ENCODE assay signal across 13 cellular contexts in the genomic region with DNA sequence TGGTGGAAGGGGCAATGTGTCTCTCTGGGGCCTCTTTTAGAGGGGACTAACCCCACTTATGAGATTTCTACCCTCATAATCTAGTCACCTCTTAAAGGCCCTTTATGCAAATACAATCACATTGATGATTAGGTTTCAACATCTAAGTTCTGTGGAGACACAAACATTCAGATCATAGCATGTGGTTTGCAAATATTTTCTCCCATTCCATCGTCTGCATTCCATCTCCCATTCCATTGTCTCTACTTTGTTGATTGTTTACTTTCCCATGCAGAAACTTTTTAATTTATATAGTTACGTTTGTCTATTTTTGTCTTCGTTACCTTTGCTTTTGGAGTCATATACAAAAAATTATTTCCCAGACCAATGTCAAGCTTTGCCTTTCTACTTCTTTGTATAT.
DNase-seq lines count a peak whose midpoint lies in the region; ATAC-seq and TF ChIP-seq lines count a peak whose summit lies in the region.
"Had no signal": no experiment of that assay in that cellular context is flagged by ENCODE, and none has a peak within 500 bp of the region (broad histone marks: within the 10 kb centered on the region; RNA-seq: fewer than 3 reads in every experiment).

No MANE protein-coding gene starts in this region.

- H3K79me2 ChIP-seq in SK-N-SH (ENCODE audit: insufficient read depth): no peaks in the 10 kb centered on the region

- H3K27me3 ChIP-seq in brain microvascular endothelial cell (replicated peaks): no peaks in the 10 kb centered on the region
- H3K27me3 ChIP-seq in SK-N-SH (ENCODE audit: insufficient read depth): no peaks in the 10 kb centered on the region

- CTCF ChIA-PET in SK-N-SH (lab: Yijun Ruan, JAX): no interaction called here

- 59% methylated on average over 3 of the region's 3 CpGs for WGBS in SK-N-SH (ENCODE audit: low lambda C conversion rate)

- TF ChIP-seq EP300 in SK-N-SH (IDR thresholded peaks at IDR 0.05; ENCODE audit: borderline replicate concordance in 1 of 2, low read depth in 1 of 2, low read length in 1 of 2): no peak

- TF ChIP-seq RAD21 in SK-N-SH (IDR thresholded peaks at IDR 0.05; ENCODE audit: low read length): no peak

- H3K36me3 ChIP-seq in brain microvascular endothelial cell (replicated peaks) (no peaks in the 10 kb centered on the region), SK-N-SH (replicated peaks in 1 of 2; ENCODE audit: control insufficient read depth in 1 of 2, insufficient read depth in 2 of 2, low read length in 1 of 2) (no peaks in the 10 kb centered on the region)

- H4K20me1 ChIP-seq in SK-N-SH (ENCODE audit: insufficient read depth): no peaks in the 10 kb centered on the region

- H3K4me3 ChIP-seq in AG10803 (ENCODE audit: low read length) (no peak overlapping the region), brain microvascular endothelial cell (ENCODE audit: low read depth, low read length) (no peak overlapping the region), SK-N-SH (ENCODE audit: low read depth in 2 of 2, low read length in 1 of 2) (no peak overlapping the region)

- in situ Hi-C loops in brain microvascular endothelial cell (cut with HindIII; ENCODE audit: low pct_ligation_motif_present, low sequenced_read_pairs): no loop called here

- no peak overlapping the region; the same call in 1 of the 2 replicates for H2AFZ ChIP-seq in SK-N-SH (ENCODE audit: low read depth)

- H3K9me2 ChIP-seq in SK-N-SH: no peaks in the 10 kb centered on the region

- DNase-seq in AG10803 (ENCODE audit: low read depth) (peak; percentile 85), LHCN-M2 (ENCODE audit: low read depth) (peak; percentile 41), brain microvascular endothelial cell (peak; percentile 24), myocyte (ENCODE audit: low read depth) (peak; percentile 66), SK-N-SH (no peak), NCI-H446 treated with DMSO at 0.1 percent for 48 hours (lab: John Stamatoyannopoulos, UW) (no peak), HuH-7.5 (ENCODE audit: low spot score) (no peak)
- DNase-seq: 8988T, DMS53, NCI-H1105 treated with DMSO at 0.1 percent for 48 hours, NCI-H187 treated with DMSO at 0.1 percent for 48 hours, NCI-H82 had no signal

- POLR2A ChIA-PET in SK-N-SH (lab: Yijun Ruan, JAX): no interaction called here

- H3F3A ChIP-seq in SK-N-SH (replicated peaks; ENCODE audit: insufficient read depth): no peaks in the 10 kb centered on the region

- TF ChIP-seq CTCF in AG10803 (conservative IDR thresholded peaks at IDR 0.05; ENCODE audit: low read length) (no peak), brain microvascular endothelial cell (IDR thresholded peaks at IDR 0.05; ENCODE audit: low read depth, low read length, missing control alignments) (no peak), SK-N-SH (IDR thresholded peaks at IDR 0.05) (no peak)

- peaks cover 0 to 4% of the 10 kb centered on the region in 2 experiments; a peak in 2 of 4 replicates for H3K4me1 ChIP-seq in SK-N-SH (ENCODE audit: control insufficient read depth in 1 of 2, insufficient read depth in 2 of 2, low read depth in 1 of 2, low read length in 1 of 2)

- no peak for ATAC-seq in HG02852 (IDR thresholded peaks at IDR 0.05; ENCODE audit: unreplicated experiment)

- no peak overlapping the region for H3K27ac ChIP-seq in brain microvascular endothelial cell
- H3K27ac ChIP-seq in SK-N-SH (ENCODE audit: low read depth in 2 of 2, low read length in 1 of 2): no peak overlapping the region

- H3K4me2 ChIP-seq in SK-N-SH: no peak overlapping the region

- H3K9me3 ChIP-seq in SK-N-SH: no peaks in the 10 kb centered on the region

- no peak overlapping the region for H3K9ac ChIP-seq in SK-N-SH

TF ChIP-seq in SK-N-SH, 30 proteins besides CTCF, POLR2A, EP300 and RAD21:
- TF ChIP-seq NFIC (IDR thresholded peaks at IDR 0.05; ENCODE audit: borderline replicate concordance) (no peak), GATA2 (CRISPR knock-in tag; IDR thresholded peaks at IDR 0.05) (no peak), SMC3 (IDR thresholded peaks at IDR 0.05; ENCODE audit: low read depth, low read length) (no peak), EZH2phosphoT487 (IDR thresholded peaks at IDR 0.05; ENCODE audit: borderline replicate concordance, low read depth) (no peak), FOXJ3 (CRISPR knock-in tag; IDR thresholded peaks at IDR 0.05) (no peak), TCF12 (IDR thresholded peaks at IDR 0.05) (no peak), USF2 (IDR thresholded peaks at IDR 0.05; ENCODE audit: borderline replicate concordance, low read depth, low read length) (no peak)

Comparison
In these comparisons a context has a peak if more than half of its experiments do, and no peak if none do; other contexts are left out.
1. DNase-seq: peak in AG10803 (single experiment), LHCN-M2 (single experiment), brain microvascular endothelial cell (single experiment) and myocyte (single experiment); none in SK-N-SH (single experiment), NCI-H446 treated with DMSO at 0.1 percent for 48 hours (single experiment) and HuH-7.5 (single experiment).